Comparison of ENCODE assay signal across 21 cellular contexts in the genomic region with DNA sequence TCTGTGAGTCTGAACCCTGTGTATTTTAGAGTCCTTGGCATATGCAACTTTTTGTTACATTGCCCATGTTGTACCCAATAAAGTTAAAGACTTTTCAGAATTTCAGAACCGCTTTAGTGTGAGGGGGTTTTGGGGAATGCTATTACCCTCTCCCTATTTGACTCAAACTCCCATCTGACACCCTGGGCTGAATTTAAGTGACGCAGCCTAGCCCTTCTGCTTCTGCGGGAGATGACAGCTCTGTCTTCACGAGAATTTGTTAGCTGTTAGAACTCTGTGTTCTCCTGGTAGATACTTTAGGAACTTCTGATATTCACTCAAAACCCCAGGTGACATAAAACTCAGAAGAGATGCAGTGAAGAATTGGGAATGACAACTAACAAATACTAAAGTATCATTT.
A peak's percentile ranks its signal among the peaks of the same experiment; 100 is the strongest.
DNase-seq lines count a peak whose midpoint lies in the region; ATAC-seq and TF ChIP-seq lines count a peak whose summit lies in the region.
"Had no signal": no experiment of that assay in that cellular context is flagged by ENCODE, and none has a peak within 500 bp of the region (broad histone marks: within the 10 kb centered on the region; RNA-seq: fewer than 3 reads in every experiment).

No MANE protein-coding gene starts in this region.

- 0 out of 2 replicates have a peak, but pooled peaks cover 2% of the 10 kb centered on the region for H3K9me2 ChIP-seq in GM23338 (ENCODE audit: insufficient read depth)

- H3K4me3 Mint-ChIP-seq in GM23338 (no peak overlapping the region), WTC11 (no peak overlapping the region), chondrocyte (ENCODE audit: unreplicated experiment) (no peak overlapping the region)
- no peak overlapping the region for H3K4me3 Mint-ChIP-seq in CD4-positive, alpha-beta memory T cell
- H3K4me3 Mint-ChIP-seq: CD14-positive monocyte; CD4-positive, alpha-beta T cell; H9 had no signal

- H3K9me3 ChIP-seq in CD4-positive, alpha-beta memory T cell (ENCODE audit: control insufficient read depth in 1 of 2, low read length in 2 of 2): no peaks in the 10 kb centered on the region
- H3K9me3 ChIP-seq: A549; BE2C; BLaER1 treated with 17β-estradiol and CSF1 and Interleukin-3, amounts not matched to agents 10 nM and 100 nM had no signal

- no peak overlapping the region for H3K27ac ChIP-seq in GM23338 (ENCODE audit: low read depth)
- no peak overlapping the region for H3K27ac ChIP-seq in CD4-positive, alpha-beta memory T cell (ENCODE audit: low read depth, low read length)
- H3K27ac ChIP-seq: A549; BLaER1 treated with 17β-estradiol and CSF1 and Interleukin-3, amounts not matched to agents 10 nM and 100 nM had no signal

- no peak overlapping the region for H3K4me3 ChIP-seq in GM23338
- H3K4me3 ChIP-seq in CD4-positive, alpha-beta memory T cell (ENCODE audit: low read length in 2 of 2): no peak overlapping the region
- H3K4me3 ChIP-seq: A549; BLaER1 treated with 17β-estradiol and CSF1 and Interleukin-3, amounts not matched to agents 10 nM and 100 nM had no signal

- H3K4me2 ChIP-seq in GM23338: peak overlapping the region; percentile 55
- H3K4me2 ChIP-seq: A549; BLaER1 treated with 17β-estradiol and CSF1 and Interleukin-3, amounts not matched to agents 10 nM and 100 nM had no signal

- H3K79me2 ChIP-seq in GM23338 (replicated peaks; ENCODE audit: insufficient read depth): no peaks in the 10 kb centered on the region

- H2AFZ ChIP-seq in GM23338: peak overlapping the region; percentile 84; the same call in 1 of the 2 replicates

- H3K4me1 Mint-ChIP-seq in GM23338 (peaks cover 16% of the 10 kb centered on the region), WTC11 (peaks cover 29% of the 10 kb centered on the region), chondrocyte (ENCODE audit: low read depth) (peaks cover 16% of the 10 kb centered on the region)
- no peaks in the 10 kb centered on the region for H3K4me1 Mint-ChIP-seq in CD4-positive, alpha-beta memory T cell
- H3K4me1 Mint-ChIP-seq: CD14-positive monocyte had no signal

- no peaks in the 10 kb centered on the region for H4K20me1 ChIP-seq in GM23338 (replicated peaks; ENCODE audit: insufficient read depth)
- H4K20me1 ChIP-seq: BLaER1 treated with 17β-estradiol and CSF1 and Interleukin-3, amounts not matched to agents 10 nM and 100 nM had no signal

- H3K27me3 Mint-ChIP-seq in GM23338 (ENCODE audit: insufficient read depth, low read depth, poor library complexity): no peaks in the 10 kb centered on the region
- H3K27me3 Mint-ChIP-seq in WTC11 (ENCODE audit: low read depth): no peaks in the 10 kb centered on the region
- no peaks in the 10 kb centered on the region for H3K27me3 Mint-ChIP-seq in chondrocyte (ENCODE audit: low read depth)
- H3K27me3 Mint-ChIP-seq in CD4-positive, alpha-beta memory T cell: no peaks in the 10 kb centered on the region
- H3K27me3 Mint-ChIP-seq: CD4-positive, alpha-beta T cell had no signal

- intact Hi-C loops in CD4-positive, alpha-beta memory T cell (cut with micrococcal nuclease): no loop called here

- DNase-seq in GM23338 (ENCODE audit: low spot score) (no peak), WTC11 (ENCODE audit: low spot score) (no peak), chondrocyte (ENCODE audit: low spot score) (no peak)
- DNase-seq in CD4-positive, alpha-beta memory T cell: no peak
- DNase-seq: 8988T; ACHN; AML-193; BE2C; Calu3; CD4-positive, alpha-beta T cell; COR-L47; DMS53; DMS79 treated with DMSO at 0.1 percent for 48 hours; GF-D8; H9 had no signal

- POLR2A ChIA-PET in WTC11 (lab: Charles Lee): interaction anchor here (0.7 kb wide), 1 partner anchor 141 kb away, joined by 3 read pairs; no protein-coding TSS in a partner anchor
- POLR2A ChIA-PET in CD4-positive, alpha-beta memory T cell (lab: Charles Lee; ENCODE audit: partially characterized antibody): no interaction called here

- peaks cover 22% of the 10 kb centered on the region for H3K4me1 ChIP-seq in GM23338 (ENCODE audit: insufficient read depth)
- no peaks in the 10 kb centered on the region for H3K4me1 ChIP-seq in CD4-positive, alpha-beta memory T cell (ENCODE audit: insufficient read depth, low read length)
- H3K4me1 ChIP-seq: BE2C; BLaER1 treated with 17β-estradiol and CSF1 and Interleukin-3, amounts not matched to agents 10 nM and 100 nM had no signal

- CTCF ChIA-PET in WTC11 (lab: Charles Lee): interaction anchor here (0.9 to 1.3 kb wide), 3 partner anchors 10 to 312 kb away, joined by 3 to 4 read pairs (median 4); no protein-coding TSS in a partner anchor
- CTCF ChIA-PET in CD4-positive, alpha-beta memory T cell (lab: Charles Lee; ENCODE audit: partially characterized antibody): no interaction called here

- no peaks in the 10 kb centered on the region for H3K36me3 ChIP-seq in GM23338 (ENCODE audit: insufficient read depth)
- H3K36me3 ChIP-seq in CD4-positive, alpha-beta memory T cell (ENCODE audit: insufficient read depth, low read length): no peaks in the 10 kb centered on the region
- H3K36me3 ChIP-seq: BE2C; BLaER1 treated with 17β-estradiol and CSF1 and Interleukin-3, amounts not matched to agents 10 nM and 100 nM had no signal

- TF ChIP-seq CTCF in GM23338 (conservative IDR thresholded peaks at IDR 0.05; ENCODE audit: low read depth in 2 of 2): no peak
- no peak for TF ChIP-seq CTCF in WTC11 (IDR thresholded peaks at IDR 0.05)
- TF ChIP-seq CTCF in chondrocyte (IDR thresholded peaks at IDR 0.05): no peak

- H3K36me3 Mint-ChIP-seq in GM23338 (ENCODE audit: low read depth): no peaks in the 10 kb centered on the region
- no peaks in the 10 kb centered on the region for H3K36me3 Mint-ChIP-seq in WTC11
- H3K36me3 Mint-ChIP-seq in chondrocyte (ENCODE audit: low read depth): peaks cover 1% of the 10 kb centered on the region
- H3K36me3 Mint-ChIP-seq in CD4-positive, alpha-beta memory T cell: no peaks in the 10 kb centered on the region
- H3K36me3 Mint-ChIP-seq: CD14-positive monocyte had no signal

- H3F3A ChIP-seq in GM23338 (replicated peaks; ENCODE audit: low read depth): no peaks in the 10 kb centered on the region

- H3K27me3 ChIP-seq in GM23338 (ENCODE audit: insufficient read depth): no peaks in the 10 kb centered on the region
- H3K27me3 ChIP-seq in CD4-positive, alpha-beta memory T cell (ENCODE audit: insufficient read depth, low read length): no peaks in the 10 kb centered on the region
- H3K27me3 ChIP-seq: BE2C; BLaER1 treated with 17β-estradiol and CSF1 and Interleukin-3, amounts not matched to agents 10 nM and 100 nM had no signal

- no peak overlapping the region for H3K27ac Mint-ChIP-seq in GM23338
- H3K27ac Mint-ChIP-seq in WTC11: peak overlapping the region; percentile 13; the same call in 1 of the 2 replicates
- H3K27ac Mint-ChIP-seq in chondrocyte (ENCODE audit: unreplicated experiment): peak overlapping the region; percentile 54
- no peak overlapping the region for H3K27ac Mint-ChIP-seq in CD4-positive, alpha-beta memory T cell
- H3K27ac Mint-ChIP-seq: CD4-positive, alpha-beta T cell had no signal

- H3K9me3 Mint-ChIP-seq in GM23338: no peaks in the 10 kb centered on the region
- H3K9me3 Mint-ChIP-seq in WTC11: no peaks in the 10 kb centered on the region
- H3K9me3 Mint-ChIP-seq in chondrocyte (ENCODE audit: low read depth): no peaks in the 10 kb centered on the region
- peaks cover 0 to 11% (median 4%) of the 10 kb centered on the region in 8 donors for H3K9me3 Mint-ChIP-seq in CD4-positive, alpha-beta memory T cell
- H3K9me3 Mint-ChIP-seq: H9 had no signal

- no peak for ATAC-seq in GM23338
- no peak for ATAC-seq in WTC11
- ATAC-seq in GM21367 (IDR thresholded peaks at IDR 0.05; ENCODE audit: unreplicated experiment): no peak
- no peak for ATAC-seq in HG02840 (IDR thresholded peaks at IDR 0.05; ENCODE audit: low FRiP score, unreplicated experiment)
- ATAC-seq: A549, HCT116 had no signal

TF ChIP-seq in GM23338, 12 proteins besides CTCF, POLR2A, EP300 and RAD21 (continues in another document):
- TF ChIP-seq ZNF114 (CRISPR knock-in tag; IDR thresholded peaks at IDR 0.05) (no peak), POLR2AphosphoS5 (IDR thresholded peaks at IDR 0.05; ENCODE audit: low read depth) (no peak), NANOG (IDR thresholded peaks at IDR 0.05; ENCODE audit: borderline replicate concordance) (no peak), STAT1 (IDR thresholded peaks at IDR 0.05; ENCODE audit: unreplicated experiment) (no peak)

TF ChIP-seq in WTC11, 78 proteins besides CTCF, POLR2A, EP300 and RAD21 (continues in another document):
- TF ChIP-seq ZNF317 (CRISPR knock-in tag; IDR thresholded peaks at IDR 0.05; ENCODE audit: borderline replicate concordance, low read depth) (no peak), CREB1 (CRISPR knock-in tag; IDR thresholded peaks at IDR 0.05) (no peak)
- TF ChIP-seq, protein P1, sequence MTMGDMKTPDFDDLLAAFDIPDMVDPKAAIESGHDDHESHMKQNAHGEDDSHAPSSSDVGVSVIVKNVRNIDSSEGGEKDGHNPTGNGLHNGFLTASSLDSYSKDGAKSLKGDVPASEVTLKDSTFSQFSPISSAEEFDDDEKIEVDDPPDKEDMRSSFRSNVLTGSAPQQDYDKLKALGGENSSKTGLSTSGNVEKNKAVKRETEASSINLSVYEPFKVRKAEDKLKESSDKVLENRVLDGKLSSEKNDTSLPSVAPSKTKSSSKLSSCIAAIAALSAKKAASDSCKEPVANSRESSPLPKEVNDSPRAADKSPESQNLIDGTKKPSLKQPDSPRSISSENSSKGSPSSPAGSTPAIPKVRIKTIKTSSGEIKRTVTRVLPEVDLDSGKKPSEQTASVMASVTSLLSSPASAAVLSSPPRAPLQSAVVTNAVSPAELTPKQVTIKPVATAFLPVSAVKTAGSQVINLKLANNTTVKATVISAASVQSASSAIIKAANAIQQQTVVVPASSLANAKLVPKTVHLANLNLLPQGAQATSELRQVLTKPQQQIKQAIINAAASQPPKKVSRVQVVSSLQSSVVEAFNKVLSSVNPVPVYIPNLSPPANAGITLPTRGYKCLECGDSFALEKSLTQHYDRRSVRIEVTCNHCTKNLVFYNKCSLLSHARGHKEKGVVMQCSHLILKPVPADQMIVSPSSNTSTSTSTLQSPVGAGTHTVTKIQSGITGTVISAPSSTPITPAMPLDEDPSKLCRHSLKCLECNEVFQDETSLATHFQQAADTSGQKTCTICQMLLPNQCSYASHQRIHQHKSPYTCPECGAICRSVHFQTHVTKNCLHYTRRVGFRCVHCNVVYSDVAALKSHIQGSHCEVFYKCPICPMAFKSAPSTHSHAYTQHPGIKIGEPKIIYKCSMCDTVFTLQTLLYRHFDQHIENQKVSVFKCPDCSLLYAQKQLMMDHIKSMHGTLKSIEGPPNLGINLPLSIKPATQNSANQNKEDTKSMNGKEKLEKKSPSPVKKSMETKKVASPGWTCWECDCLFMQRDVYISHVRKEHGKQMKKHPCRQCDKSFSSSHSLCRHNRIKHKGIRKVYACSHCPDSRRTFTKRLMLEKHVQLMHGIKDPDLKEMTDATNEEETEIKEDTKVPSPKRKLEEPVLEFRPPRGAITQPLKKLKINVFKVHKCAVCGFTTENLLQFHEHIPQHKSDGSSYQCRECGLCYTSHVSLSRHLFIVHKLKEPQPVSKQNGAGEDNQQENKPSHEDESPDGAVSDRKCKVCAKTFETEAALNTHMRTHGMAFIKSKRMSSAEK (CRISPR knock-in tag; IDR thresholded peaks at IDR 0.05; ENCODE audit: borderline replicate concordance): no peak

Comparison
In these comparisons a context has a peak if more than half of its experiments do, and no peak if none do; other contexts are left out.
1. H3K27ac Mint-ChIP-seq: peak in WTC11 (single experiment) and chondrocyte (single experiment); none in GM23338 (single experiment) and CD4-positive, alpha-beta memory T cell (0 of 7).